ENCODE assay signal across 18 cellular contexts in the genomic region with DNA sequence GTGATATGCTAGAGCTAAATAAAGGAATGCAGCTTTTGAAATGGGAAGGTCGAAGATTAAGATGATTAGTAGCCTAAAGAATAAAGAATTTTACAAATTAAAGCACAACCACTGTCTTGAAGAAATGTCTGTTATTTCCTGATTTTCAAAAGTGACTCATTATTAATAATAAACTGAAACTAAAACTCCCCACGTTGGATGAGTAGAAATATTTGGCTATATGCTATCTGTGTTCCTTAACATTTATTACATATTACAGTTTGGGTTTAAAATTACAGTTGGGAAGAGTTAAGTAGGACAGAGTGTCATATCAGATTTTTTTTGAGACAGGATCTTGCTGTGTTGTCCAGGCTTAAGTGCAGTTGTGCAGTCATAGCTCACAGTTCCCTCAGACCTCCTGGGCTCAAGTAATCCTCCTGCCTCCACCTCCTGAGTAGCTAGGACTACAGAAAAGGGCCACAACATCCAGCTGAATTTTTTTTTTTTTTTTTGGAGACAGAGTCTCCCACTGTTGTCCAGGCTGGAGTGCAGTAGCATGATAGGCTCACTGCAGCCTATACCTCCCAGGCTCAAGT.
"Had no signal": no experiment of that assay in that cellular context is flagged by ENCODE, and none has a peak within 500 bp of the region (broad histone marks: within the 10 kb centered on the region; RNA-seq: fewer than 3 reads in every experiment).

No MANE protein-coding gene starts in this region.

- H3K9me3 ChIP-seq: esophagus muscularis mucosa, lower lobe of right lung, spleen, thoracic aorta, upper lobe of right lung had no signal

- H3K27me3 ChIP-seq: esophagus muscularis mucosa, hepatocyte, spleen, upper lobe of right lung had no signal

- H3K27me3 Mint-ChIP-seq: naive thymus-derived CD8-positive, alpha-beta T cell; stimulated activated memory B cell treated with anti-CD40 and anti-IgM and Interleukin-4, amounts not matched to agents 10 μg/mL and 1 μg/mL and 100 μg/mL, for 72 hours had no signal

- H3K27ac ChIP-seq: esophagus muscularis mucosa, hepatocyte, lower lobe of right lung, parathyroid adenoma, thoracic aorta, upper lobe of right lung, VCaP had no signal

- H3K4me2 ChIP-seq: hepatocyte had no signal

- H3K79me2 ChIP-seq: hepatocyte, parathyroid adenoma had no signal

- H3K4me3 Mint-ChIP-seq: naive thymus-derived CD8-positive, alpha-beta T cell; stimulated activated memory B cell treated with anti-CD40 and anti-IgM and Interleukin-4, amounts not matched to agents 10 μg/mL and 1 μg/mL and 100 μg/mL, for 72 hours had no signal

- H3K4me1 ChIP-seq: lower lobe of right lung, parathyroid adenoma, upper lobe of right lung had no signal

- H3K27ac Mint-ChIP-seq: activated T-helper 2 cell treated with anti-CD3 and anti-CD28 coated beads, Interferon-gamma antibody, Interleukin-2, Interleukin-4, amounts not matched to agents 10 μg/mL and 5 μg/mL and 100 μg/mL, durations not matched to agents 14 hours and 24 hours and 36 hours; stimulated activated memory B cell treated with anti-CD40 and anti-IgM and Interleukin-4, amounts not matched to agents 10 μg/mL and 1 μg/mL and 100 μg/mL, for 72 hours had no signal

- H3K4me1 Mint-ChIP-seq: stimulated activated memory B cell treated with anti-CD40 and anti-IgM and Interleukin-4, amounts not matched to agents 10 μg/mL and 1 μg/mL and 100 μg/mL, for 72 hours had no signal

- H3K9me3 Mint-ChIP-seq: activated T-helper 2 cell treated with anti-CD3 and anti-CD28 coated beads, Interferon-gamma antibody, Interleukin-2, Interleukin-4, amounts not matched to agents 10 μg/mL and 5 μg/mL and 100 μg/mL, durations not matched to agents 14 hours and 24 hours and 36 hours; naive thymus-derived CD8-positive, alpha-beta T cell; stimulated activated memory B cell treated with anti-CD40 and anti-IgM and Interleukin-4, amounts not matched to agents 10 μg/mL and 1 μg/mL and 100 μg/mL, for 72 hours had no signal

- DNase-seq: activated CD4-positive, alpha-beta T cell treated with anti-CD3 and anti-CD28 coated beads, Interleukin-2, amount 50 U/mL, for 4 hours; activated naive CD4-positive, alpha-beta T cell treated with anti-CD3 and anti-CD28 coated beads, Interleukin-2, amount 50 U/mL, for 16 hours; aorta; effector CD4-positive, alpha-beta T cell; lower lobe of right lung; naive thymus-derived CD8-positive, alpha-beta T cell; spleen; stimulated activated CD4-positive, alpha-beta T cell treated with anti-CD3 and anti-CD28 coated beads, Interleukin-4, amount 100 ng/mL, for 4 hours; upper lobe of right lung had no signal

- FAIRE-seq: bronchial epithelial cell, keratinocyte had no signal

- H3K4me3 ChIP-seq: esophagus muscularis mucosa, hepatocyte, lower lobe of right lung, spleen, thoracic aorta, upper lobe of right lung had no signal

- H3K36me3 ChIP-seq: thoracic aorta had no signal

- H3K9ac ChIP-seq: parathyroid adenoma had no signal

- H2AFZ ChIP-seq: hepatocyte, parathyroid adenoma had no signal

- ATAC-seq: lower lobe of right lung; naive thymus-derived CD8-positive, alpha-beta T cell; stimulated activated memory B cell treated with anti-CD40 and anti-IgM and Interleukin-4, amounts not matched to agents 10 μg/mL and 1 μg/mL and 100 μg/mL, for 72 hours; upper lobe of right lung had no signal
